In the genomic region with DNA sequence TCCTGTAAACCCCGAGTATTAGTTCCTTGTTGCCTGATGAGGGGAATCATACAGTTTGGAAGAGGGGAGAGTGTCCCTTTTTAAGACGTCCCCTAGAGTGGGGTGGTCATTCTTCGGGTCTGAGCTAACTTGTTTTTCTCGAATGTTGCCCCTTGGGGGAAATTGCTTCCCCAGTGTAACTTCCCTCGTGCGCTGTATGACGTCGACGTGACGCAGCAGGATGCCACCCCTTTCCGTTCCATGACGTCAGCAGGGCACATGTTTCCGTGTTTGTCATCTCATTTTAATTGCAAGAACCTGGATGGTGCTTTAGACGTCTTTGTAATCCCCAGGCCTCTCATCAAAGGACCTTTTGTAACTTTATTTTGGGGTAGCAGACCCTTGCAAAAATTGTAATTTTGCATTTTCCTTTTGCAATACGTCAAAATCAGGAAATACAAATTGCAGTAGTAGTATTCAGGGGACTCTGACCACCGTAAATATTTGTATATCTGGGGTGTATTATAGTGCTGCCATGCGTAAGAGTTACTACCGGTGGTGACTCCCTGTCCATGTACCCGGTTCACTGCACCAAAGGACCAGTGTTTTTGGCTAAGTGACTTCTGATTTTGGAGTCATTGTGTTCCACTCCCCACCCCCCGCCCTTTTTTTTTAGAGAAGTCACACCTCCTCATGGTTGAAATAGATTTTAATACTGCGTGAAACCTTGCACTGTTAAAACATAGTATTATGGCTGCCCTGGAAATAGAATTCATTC, we compare ENCODE assay signal across 8 cellular contexts. TPM values are rescaled to one million over a fixed set of nuclear protein-coding genes. Genes with fewer than 3 reads are reported as not detected.
A peak's percentile ranks its signal among the peaks of the same experiment; 100 is the strongest.
DNase-seq lines count a peak whose midpoint lies in the region; ATAC-seq and TF ChIP-seq lines count a peak whose summit lies in the region.

No MANE protein-coding gene starts in this region.

- no peaks in the 10 kb centered on the region for H3K9me3 Mint-ChIP-seq in CD8-positive, alpha-beta T cell
- H3K9me3 Mint-ChIP-seq in T-helper 1 cell treated with Interleukin-12 subunit alpha and Interleukin-12 subunit beta and Interleukin-4 antibody, amounts not matched to agents 30 μg/mL and 1 μg/mL, for 36 hours, result no peaks in the 10 kb centered on the region

- peaks cover 3% of the 10 kb centered on the region for H3K36me3 ChIP-seq in CD8-positive, alpha-beta T cell (ENCODE audit: insufficient read depth, low read length)
- H3K36me3 ChIP-seq in psoas muscle (ENCODE audit: insufficient read depth in 1 of 2, low read depth in 1 of 2) (peaks cover 0 to 15% of the 10 kb centered on the region in 2 donors), uterus (no peaks in the 10 kb centered on the region)

- peak overlapping the region; percentile 94 for H3K4me3 Mint-ChIP-seq in CD8-positive, alpha-beta T cell
- peak overlapping the region; percentile 94 for H3K4me3 Mint-ChIP-seq in T-helper 1 cell treated with Interleukin-12 subunit alpha and Interleukin-12 subunit beta and Interleukin-4 antibody, amounts not matched to agents 30 μg/mL and 1 μg/mL, for 36 hours

- H3K4me1 Mint-ChIP-seq in CD8-positive, alpha-beta T cell (ENCODE audit: low read depth), result peaks cover 58% of the 10 kb centered on the region
- H3K4me1 Mint-ChIP-seq in T-helper 1 cell treated with Interleukin-12 subunit alpha and Interleukin-12 subunit beta and Interleukin-4 antibody, amounts not matched to agents 30 μg/mL and 1 μg/mL, for 36 hours (ENCODE audit: low read depth), result peaks cover 38% of the 10 kb centered on the region

- H3K4me1 ChIP-seq in CD8-positive, alpha-beta T cell (ENCODE audit: insufficient read depth, low read length), result peaks cover 22% of the 10 kb centered on the region
- peaks cover 26% of the 10 kb centered on the region for H3K4me1 ChIP-seq in psoas muscle
- H3K4me1 ChIP-seq in uterus, result peaks cover 0 to 7% of the 10 kb centered on the region in 2 donors

- POLR2A ChIA-PET in CD8-positive, alpha-beta T cell (lab: Charles Lee), result interaction anchor here (1.0 to 1.7 kb wide), 5 partner anchors 29 to 561 kb away, joined by 3 to 6 read pairs (median 5); no protein-coding TSS in a partner anchor

- H3K27ac ChIP-seq in CD8-positive, alpha-beta T cell (ENCODE audit: low read depth, low read length), result peak overlapping the region; percentile 100
- H3K27ac ChIP-seq in psoas muscle (peak overlapping the region; percentile 88), uterus (peak overlapping the region; percentile 96)

- 26 to 27% (median 26%) methylated on average over 21 of the region's 21 CpGs for WGBS in psoas muscle, 3 donors

- CTCF ChIA-PET in CD8-positive, alpha-beta T cell (lab: Charles Lee), result no interaction called here

- peak in 1 of 2 donors; percentile 18 for TF ChIP-seq POLR2A in uterus (IDR thresholded peaks at IDR 0.05)

- H3K27me3 ChIP-seq in CD8-positive, alpha-beta T cell (ENCODE audit: insufficient read depth, low read length), result no peaks in the 10 kb centered on the region
- H3K27me3 ChIP-seq in psoas muscle (ENCODE audit: insufficient read depth in 3 of 3, low read length in 2 of 3) (no peaks in the 10 kb centered on the region), uterus (no peaks in the 10 kb centered on the region)

- H3K9me3 ChIP-seq in CD8-positive, alpha-beta T cell (ENCODE audit: low read length), result no peaks in the 10 kb centered on the region
- H3K9me3 ChIP-seq in psoas muscle, result no peaks in the 10 kb centered on the region
- H3K9me3 ChIP-seq in uterus, result no peaks in the 10 kb centered on the region

- intact Hi-C loops in CD8-positive, alpha-beta T cell (cut with DNase I, micrococcal nuclease), result loop anchor here (1.0 to 10.0 kb wide), 14 partner anchors 29 to 1224 kb away; partner anchors contain the start of genes ATRAID (in 1 of the 2), CAD (in 1 of the 2), CCDC121 (in 1 of the 2) and CLIP4 (in 1 of the 2)
- intact Hi-C loops in left cardiac atrium (cut with DNase I) (loop anchor here in 1 of 2 donors (5.0 to 10.0 kb wide), 2 partner anchors 136 to 501 kb away; partner anchors contain the start of gene FOSL2), psoas muscle (cut with DNase I) (loop anchor here (2.0 to 10.0 kb wide), 4 partner anchors 66 to 508 kb away; partner anchors contain the start of genes FOSL2 (in 1 of the 2) and MRPL33 (in 1 of the 2)), uterus (cut with DNase I; ENCODE audit: low total_unique reads) (loop anchor here (10.0 kb wide), 1 partner anchor 504 kb away; the partner anchor contains the start of gene FOSL2)

- H3K36me3 Mint-ChIP-seq in CD8-positive, alpha-beta T cell, result peaks cover 34% of the 10 kb centered on the region
- peaks cover 28% of the 10 kb centered on the region for H3K36me3 Mint-ChIP-seq in T-helper 1 cell treated with Interleukin-12 subunit alpha and Interleukin-12 subunit beta and Interleukin-4 antibody, amounts not matched to agents 30 μg/mL and 1 μg/mL, for 36 hours (ENCODE audit: low read depth)

- H3K27ac Mint-ChIP-seq in CD8-positive, alpha-beta T cell, result peak overlapping the region; percentile 100
- peak overlapping the region; percentile 99 for H3K27ac Mint-ChIP-seq in T-helper 1 cell treated with Interleukin-12 subunit alpha and Interleukin-12 subunit beta and Interleukin-4 antibody, amounts not matched to agents 30 μg/mL and 1 μg/mL, for 36 hours

- peak; percentile 78 to 98 (median 88) for DNase-seq in CD8-positive, alpha-beta T cell
- peak; percentile 55 to 61 for DNase-seq in Kasumi-1 (lab: John Stamatoyannopoulos, UW)
- DNase-seq in amniotic epithelial cell (ENCODE audit: low read depth), result peak; percentile 66
- peak; percentile 92 for DNase-seq in left cardiac atrium
- peak; percentile 77 to 87 for DNase-seq in psoas muscle
- peak; percentile 78 to 85 for DNase-seq in uterus

- peak; percentile 44 for ATAC-seq in CD8-positive, alpha-beta T cell
- ATAC-seq in GM21528 (IDR thresholded peaks at IDR 0.05; ENCODE audit: low FRiP score, unreplicated experiment) (peak; percentile 18), left cardiac atrium (peak; percentile 47 to 49), psoas muscle (peak; percentile 19 to 46 (median 38))

- H3K4me3 ChIP-seq in CD8-positive, alpha-beta T cell (ENCODE audit: low read depth, low read length), result peak overlapping the region; percentile 95
- H3K4me3 ChIP-seq in psoas muscle (peak overlapping the region; percentile 70), uterus (peak overlapping the region; percentile 78 to 81)

- no peak for TF ChIP-seq CTCF in CD8-positive, alpha-beta T cell (IDR thresholded peaks at IDR 0.05)
- TF ChIP-seq CTCF in psoas muscle (IDR thresholded peaks at IDR 0.05), result no peak
- no peak for TF ChIP-seq CTCF in uterus (IDR thresholded peaks at IDR 0.05)

- H3K27me3 Mint-ChIP-seq in CD8-positive, alpha-beta T cell (ENCODE audit: low read depth), result peaks cover 2% of the 10 kb centered on the region
- H3K27me3 Mint-ChIP-seq in T-helper 1 cell treated with Interleukin-12 subunit alpha and Interleukin-12 subunit beta and Interleukin-4 antibody, amounts not matched to agents 30 μg/mL and 1 μg/mL, for 36 hours (ENCODE audit: low read depth), result peaks cover 5% of the 10 kb centered on the region

RNA-seq across cellular contexts. Expression of gene BABAM2, which starts 0.7 kb away (rescaled TPM):
- total RNA-seq in CD8-positive, alpha-beta T cell, result 10 to 100 TPM; 26.3 to 33.1 TPM
- total RNA-seq in left cardiac atrium, result 10 to 100 TPM; 46.8 to 59.7 TPM
- 10 to 100 TPM; 48.2 to 74.5 (median 57.2) TPM for total RNA-seq in psoas muscle
- 10 to 100 TPM; 34.2 to 72.4 (median 40.6) TPM for polyA plus RNA-seq in psoas muscle
- 10 to 100 TPM; 24.1 to 62.1 (median 32.5) TPM for total RNA-seq in uterus

RNA-seq across cellular contexts. Expression of gene RBKS, which starts 1.1 kb away (rescaled TPM):
- total RNA-seq in CD8-positive, alpha-beta T cell, result 1 to 10 TPM; 5.9 to 6.3 TPM
- total RNA-seq in left cardiac atrium, result 1 to 10 TPM; 3.3 TPM
- 1 to 10 TPM; 3.5 to 4.4 (median 3.8) TPM for total RNA-seq in psoas muscle
- 1 to 10 TPM; 4.1 to 7.3 (median 4.6) TPM for polyA plus RNA-seq in psoas muscle
- 1 to 10 TPM; 1.6 to 5.4 (median 3.3) TPM for total RNA-seq in uterus

Comparison
In these comparisons a context has a peak if more than half of its experiments do, and no peak if none do; other contexts are left out.
1. Peak in every context shown above with its lines: DNase-seq, ATAC-seq, H3K4me3 ChIP-seq and H3K27ac ChIP-seq.